12 cellular contexts compared by ENCODE assay signal in genomic region chr22:50218153-50218995, GRCh38. TPM values are rescaled to one million over a fixed set of nuclear protein-coding genes. Genes with fewer than 3 reads are reported as not detected.
A peak's percentile ranks its signal among the peaks of the same experiment; 100 is the strongest.
DNase-seq lines count a peak whose midpoint lies in the region; ATAC-seq and TF ChIP-seq lines count a peak whose summit lies in the region.
"Had no signal": no experiment of that assay in that cellular context is flagged by ENCODE, and none has a peak within 500 bp of the region (broad histone marks: within the 10 kb centered on the region; RNA-seq: fewer than 3 reads in every experiment).

No MANE protein-coding gene starts in this region.

- DNase-seq in NCI-H345 (lab: John Stamatoyannopoulos, UW) (peak; percentile 63), left colon (no peak), Ammon's horn (ENCODE audit: low spot score) (no peak), foreskin fibroblast (no peak)
- DNase-seq: activated gamma-delta T cell treated with Interleukin-2 at 50 U/mL for 16 hours, hippocampal formation, natural killer cell, PC-3, testis had no signal

- H3K4me3 ChIP-seq in foreskin fibroblast (ENCODE audit: low read depth in 1 of 2, low read length in 2 of 2): no peak overlapping the region
- H3K4me3 ChIP-seq: testis had no signal

- peak overlapping the region; percentile 58 for H3K27ac ChIP-seq in C4-2B
- H3K27ac ChIP-seq: testis, WERI-Rb-1 had no signal

- no peak for TF ChIP-seq CTCF in C4-2B (conservative IDR thresholded peaks at IDR 0.05)
- no peak for TF ChIP-seq CTCF in foreskin fibroblast (IDR thresholded peaks at IDR 0.05; ENCODE audit: low read depth, low read length)

- intact Hi-C loops in left colon (cut with DNase I, micrococcal nuclease): no loop called here

- ATAC-seq in left colon: peak; percentile 8
- no peak for ATAC-seq in HG03175 (IDR thresholded peaks at IDR 0.05; ENCODE audit: unreplicated experiment)

RNA-seq across cellular contexts. Expression of gene SELENOO, which starts 17.6 kb away (rescaled TPM):
- total RNA-seq in left colon: 10 to 100 TPM; 21.9 to 29.6 TPM

RNA-seq across cellular contexts. Expression of gene TUBGCP6, which starts 26.4 kb away (rescaled TPM):
- total RNA-seq in left colon: 10 to 100 TPM; 26.3 to 31.6 TPM

RNA-seq across cellular contexts. Expression of gene TRABD, which starts 32.7 kb away (rescaled TPM):
- 10 to 100 TPM; 46.4 to 63.5 TPM for total RNA-seq in left colon

RNA-seq across cellular contexts. Expression of gene HDAC10, which starts 32.7 kb away (rescaled TPM):
- total RNA-seq in left colon: 10 to 100 TPM; 48.3 to 49.2 TPM

RNA-seq across cellular contexts. Expression of gene MAPK12, which starts 43.1 kb away (rescaled TPM):
- 1 to 10 TPM; 3.0 to 3.1 TPM for total RNA-seq in left colon
